1 cellular context compared by ENCODE assay signal in genomic region chrX:10119399-10119990, GRCh38.
A peak's percentile ranks its signal among the peaks of the same experiment; 100 is the strongest.
TF ChIP-seq lines count a peak whose summit lies in the region.

No MANE protein-coding gene starts in this region.

TF ChIP-seq in GM12878, 131 proteins besides CTCF, POLR2A, EP300 and RAD21 (continued from another document and continues in another):
- TF ChIP-seq SKIL (IDR thresholded peaks at IDR 0.05; ENCODE audit: low read depth, poor library complexity, severe bottlenecking) (peak; percentile 88), ZNF24 (IDR thresholded peaks at IDR 0.05) (0 out of 2 replicates have a peak, but pooled peaks have one; percentile 45), MTA3 (IDR thresholded peaks at IDR 0.05; ENCODE audit: borderline replicate concordance, low read length) (no peak), ZNF622 (IDR thresholded peaks at IDR 0.05) (no peak), HDAC2 (IDR thresholded peaks at IDR 0.05) (no peak), WRNIP1 (IDR thresholded peaks at IDR 0.05; ENCODE audit: borderline replicate concordance, low read depth, low read length) (no peak), CEBPB (IDR thresholded peaks at IDR 0.05; ENCODE audit: borderline replicate concordance in 1 of 2, low read depth in 2 of 2, low read length in 2 of 2) (no peak), CBFB (IDR thresholded peaks at IDR 0.05; ENCODE audit: low read depth) (peak; percentile 24; the same call in 1 of the 2 replicates), RUNX3 (IDR thresholded peaks at IDR 0.05; ENCODE audit: low read length) (peak; percentile 63; the same call in 1 of the 2 replicates), SP1 (IDR thresholded peaks at IDR 0.05; ENCODE audit: low read depth, low read length) (peak; percentile 74), FOXM1 (IDR thresholded peaks at IDR 0.05; ENCODE audit: low read depth, low read length) (peak; percentile 98; the same call in 1 of the 2 replicates), CBX5 (IDR thresholded peaks at IDR 0.05; ENCODE audit: low read depth) (peak; percentile 31; the same call in 1 of the 2 replicates), CBX3 (IDR thresholded peaks at IDR 0.05; ENCODE audit: borderline replicate concordance, low read depth) (no peak), ATF7 (IDR thresholded peaks at IDR 0.05; ENCODE audit: low read depth) (peak; percentile 53; the same call in 1 of the 2 replicates), YY1 (IDR thresholded peaks at IDR 0.05; ENCODE audit: low read depth, low read length) (peak; percentile 87), SMAD5 (IDR thresholded peaks at IDR 0.05; ENCODE audit: low read depth) (no peak), USF2 (IDR thresholded peaks at IDR 0.05; ENCODE audit: borderline replicate concordance, low read depth, low read length) (no peak; the same call in 1 of the 2 replicates), HDAC6 (IDR thresholded peaks at IDR 0.05; ENCODE audit: unreplicated experiment) (no peak), SRF (IDR thresholded peaks at IDR 0.05; ENCODE audit: low read depth in 2 of 2, low read length in 2 of 2) (no peak), POLR2AphosphoS5 (IDR thresholded peaks at IDR 0.05; ENCODE audit: low read length) (no peak), MYB (IDR thresholded peaks at IDR 0.05; ENCODE audit: borderline replicate concordance, low read depth, low read length) (peak; percentile 26; the same call in 1 of the 2 replicates), RBBP5 (conservative IDR thresholded peaks at IDR 0.05) (no peak), GATAD2B (conservative IDR thresholded peaks at IDR 0.05; ENCODE audit: low read depth) (no peak), ELK1 (IDR thresholded peaks at IDR 0.05; ENCODE audit: low read depth, low read length) (no peak), BMI1 (IDR thresholded peaks at IDR 0.05; ENCODE audit: borderline replicate concordance) (no peak), MEF2B (IDR thresholded peaks at IDR 0.05; ENCODE audit: partially characterized antibody, poor library complexity, severe bottlenecking) (peak; percentile 13), CREM (IDR thresholded peaks at IDR 0.05; ENCODE audit: low read depth) (peak; percentile 22; the same call in 1 of the 2 replicates), SPI1 (IDR thresholded peaks at IDR 0.05; ENCODE audit: borderline replicate concordance, insufficient read depth, low read depth, low read length) (no peak), ZZZ3 (IDR thresholded peaks at IDR 0.05; ENCODE audit: control insufficient read depth, insufficient read length, low read depth) (no peak), SMC3 (IDR thresholded peaks at IDR 0.05; ENCODE audit: borderline replicate concordance, low read length) (peak; percentile 100), LARP7 (IDR thresholded peaks at IDR 0.05) (no peak), TCF12 (IDR thresholded peaks at IDR 0.05; ENCODE audit: low read depth, low read length) (no peak), SREBF1 (IDR thresholded peaks at IDR 0.05; ENCODE audit: low read length) (no peak), RCOR1 (conservative IDR thresholded peaks at IDR 0.05; ENCODE audit: low read depth, low read length) (no peak), IKZF2 (IDR thresholded peaks at IDR 0.05) (peak; percentile 75 to 84), CREB1 (IDR thresholded peaks at IDR 0.05; ENCODE audit: low read depth) (0 out of 2 replicates have a peak, but pooled peaks have one; percentile 14), MLLT1 (IDR thresholded peaks at IDR 0.05) (no peak), ZBTB4 (CRISPR knock-in tag; IDR thresholded peaks at IDR 0.05) (no peak), ZNF384 (IDR thresholded peaks at IDR 0.05; ENCODE audit: borderline replicate concordance, low read depth, low read length) (no peak), NFIC (IDR thresholded peaks at IDR 0.05; ENCODE audit: low read depth, low read length) (peak; percentile 25; the same call in 1 of the 2 replicates), ASH2L (IDR thresholded peaks at IDR 0.05; ENCODE audit: borderline replicate concordance, low read depth) (no peak), STAT3 (IDR thresholded peaks at IDR 0.05; ENCODE audit: low read depth, low read length) (0 out of 2 replicates have a peak, but pooled peaks have one; percentile 77), E2F4 (IDR thresholded peaks at IDR 0.05; ENCODE audit: low read depth, low read length) (no peak), NFYA (IDR thresholded peaks at IDR 0.05; ENCODE audit: borderline replicate concordance, low read depth, low read length) (no peak), EED (IDR thresholded peaks at IDR 0.05; ENCODE audit: low read depth) (no peak; the same call in 1 of the 2 replicates), HSF1 (IDR thresholded peaks at IDR 0.05; ENCODE audit: low read depth, low read length) (peak; percentile 72; the same call in 1 of the 2 replicates), PBX3 (IDR thresholded peaks at IDR 0.05; ENCODE audit: insufficient replicate concordance, low read depth, low read length) (no peak), HDGF (IDR thresholded peaks at IDR 0.05) (no peak), CEBPZ (IDR thresholded peaks at IDR 0.05; ENCODE audit: low read depth, low read length) (peak; percentile 35; the same call in 1 of the 2 replicates), ZNF207 (IDR thresholded peaks at IDR 0.05; ENCODE audit: borderline replicate concordance) (peak; percentile 99; the same call in 1 of the 2 replicates), PML (IDR thresholded peaks at IDR 0.05; ENCODE audit: low read length) (no peak; the same call in 1 of the 2 replicates), MYC (IDR thresholded peaks at IDR 0.05; ENCODE audit: insufficient read depth, insufficient read length, insufficient replicate concordance, low read length, severe bottlenecking) (no peak), NR2F1 (conservative IDR thresholded peaks at IDR 0.05) (no peak), ZNF217 (IDR thresholded peaks at IDR 0.05) (no peak)
